Comparison of ENCODE assay signal across 18 cellular contexts in the genomic region with DNA sequence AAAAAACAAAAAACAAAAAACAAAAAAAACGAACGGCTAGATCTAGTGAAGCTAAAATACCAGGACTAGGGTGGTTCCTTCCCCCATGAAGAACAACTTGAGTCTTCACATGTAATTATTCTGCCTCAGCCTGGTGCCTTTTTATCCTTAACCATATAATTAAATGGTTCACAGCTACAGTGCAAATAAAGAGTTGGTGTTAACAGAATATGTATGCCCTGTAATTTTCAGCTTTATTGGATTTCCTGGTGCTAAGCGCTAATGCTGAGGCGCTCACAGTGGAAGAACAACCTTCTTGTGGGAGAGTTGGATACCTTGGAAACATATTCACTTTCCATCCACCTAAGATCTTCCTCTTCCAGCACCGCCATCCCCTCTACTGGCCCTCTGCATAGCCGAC.
"Had no signal": no experiment of that assay in that cellular context is flagged by ENCODE, and none has a peak within 500 bp of the region (broad histone marks: within the 10 kb centered on the region; RNA-seq: fewer than 3 reads in every experiment).

No MANE protein-coding gene starts in this region.

- H3K4me3 ChIP-seq: upper lobe of left lung had no signal

- DNase-seq: activated CD4-positive, alpha-beta T cell treated with anti-CD3 and anti-CD28 coated beads for 4 hours; activated CD4-positive, alpha-beta T cell treated with anti-CD3 and anti-CD28 coated beads, Interleukin-2, amount 50 U/mL, for 48 hours; activated CD4-positive, CD25-positive, alpha-beta regulatory T cell; activated CD8-positive, alpha-beta memory T cell treated with anti-CD3 and anti-CD28 coated beads, Interleukin-2, amount 50 U/mL, for 48 hours; activated naive CD4-positive, alpha-beta T cell; activated naive CD8-positive, alpha-beta T cell treated with anti-CD3 and anti-CD28 coated beads, Interleukin-2, amount 10 ng/mL, durations not matched to agents 7 days and 5 days; activated T-cell treated with anti-CD3 and anti-CD28 coated beads, Interleukin-2, amount 50 U/mL, for 4 hours; amniotic stem cell; central memory CD4-positive, alpha-beta T cell; effector memory CD8-positive, alpha-beta T cell; left ventricle myocardium superior; mammary epithelial cell; right cardiac atrium; stimulated activated CD4-positive, alpha-beta T cell treated with anti-CD3 and anti-CD28 coated beads, Interleukin-4, amount 100 ng/mL, for 24 hours; stimulated activated naive CD4-positive, alpha-beta T cell treated with Interleukin-2 at 50 U/mL for 16 hours; T1000; upper lobe of left lung had no signal

- H3K27me3 ChIP-seq: upper lobe of left lung had no signal

- H3K4me1 ChIP-seq: parathyroid adenoma, upper lobe of left lung had no signal

- H3K27ac ChIP-seq: parathyroid adenoma, upper lobe of left lung had no signal

- H3K9me3 ChIP-seq: upper lobe of left lung had no signal
